ENCODE assay signal across 14 cellular contexts in genomic region chr2:191215666-191216065, GRCh38.
"Had no signal": no experiment of that assay in that cellular context is flagged by ENCODE, and none has a peak within 500 bp of the region (broad histone marks: within the 10 kb centered on the region; RNA-seq: fewer than 3 reads in every experiment).

No MANE protein-coding gene starts in this region.

- H3K4me1 ChIP-seq: gastroesophageal sphincter had no signal

- DNase-seq: activated B cell treated with CpG ODN at 0.5 μM for 24 hours; activated CD4-positive, alpha-beta T cell treated with anti-CD3 and anti-CD28 coated beads, Interleukin-2, amount 10 ng/mL, durations not matched to agents 24 days and 14 days; activated naive CD4-positive, alpha-beta T cell treated with anti-CD3 and anti-CD28 coated beads for 36 hours; activated T-cell treated with anti-CD3 and anti-CD28 coated beads for 4 hours; lower lobe of right lung; natural killer cell; posterior cingulate gyrus; T-helper 17 cell; tibial artery had no signal

- H3K36me3 ChIP-seq: gastroesophageal sphincter, lower lobe of right lung, right atrium auricular region, tibial artery had no signal

- ATAC-seq: activated T-helper 17 cell treated with anti-CD3 and anti-CD28 coated beads, Interleukin-2, amount 50 U/mL, for 72 hours; gastroesophageal sphincter; natural killer cell; stimulated activated effector memory CD8-positive, alpha-beta T cell treated with anti-CD3 and anti-CD28 coated beads, Interleukin-12 subunit alpha, Interleukin-12 subunit beta, amount 100 ng/mL, for 72 hours; T-helper 17 cell had no signal

- H3K27me3 ChIP-seq: gastroesophageal sphincter, right atrium auricular region, tibial artery had no signal

- H3K4me3 ChIP-seq: gastroesophageal sphincter, lower lobe of right lung, right atrium auricular region, smooth muscle cell, tibial artery had no signal

- H3K27ac ChIP-seq: gastroesophageal sphincter, lower lobe of right lung, right atrium auricular region, tibial artery had no signal
